Comparison of ENCODE assay signal across 23 cellular contexts in the genomic region with DNA sequence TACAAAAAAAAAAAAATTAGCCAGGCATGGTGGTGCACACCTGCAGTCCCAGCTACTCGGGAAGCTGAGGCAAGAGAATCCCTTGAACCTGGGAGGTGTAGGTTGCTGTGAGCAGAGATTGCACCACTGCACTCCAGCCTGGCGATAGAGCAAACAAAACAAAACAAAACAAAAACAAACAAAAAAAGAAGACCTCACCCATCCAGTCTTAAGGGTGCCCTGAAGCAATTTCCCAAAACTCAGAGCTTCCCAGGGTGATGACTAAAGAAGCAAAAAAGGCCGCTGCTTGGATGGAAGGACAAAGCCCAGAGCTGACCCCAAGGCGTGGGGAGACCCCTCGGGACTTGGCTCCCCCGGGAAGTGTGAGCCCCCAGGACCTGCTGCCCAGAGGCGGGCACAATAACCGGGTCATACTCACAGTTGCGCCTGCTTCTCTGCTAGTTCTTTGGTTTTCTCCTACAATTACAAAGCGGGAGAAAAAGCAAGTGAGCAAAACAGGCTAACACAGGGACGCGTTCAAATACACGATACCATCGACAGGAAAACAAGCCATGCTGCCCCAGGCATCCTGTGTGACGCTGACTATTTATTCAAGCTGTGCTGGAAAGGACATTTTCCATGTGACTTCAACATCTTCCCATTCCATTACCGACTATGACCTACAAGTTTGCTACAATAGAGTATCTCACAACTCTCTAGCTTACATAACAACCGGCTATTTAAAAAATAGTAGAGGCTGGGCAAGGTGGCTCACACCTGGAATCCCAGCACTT. TPM values are rescaled to one million over a fixed set of nuclear protein-coding genes. Genes with fewer than 3 reads are reported as not detected.
DNase-seq lines count a peak whose midpoint lies in the region; ATAC-seq and TF ChIP-seq lines count a peak whose summit lies in the region.
"Had no signal": no experiment of that assay in that cellular context is flagged by ENCODE, and none has a peak within 500 bp of the region (broad histone marks: within the 10 kb centered on the region; RNA-seq: fewer than 3 reads in every experiment).

No MANE protein-coding gene starts in this region.

- H3K9me3 Mint-ChIP-seq in effector memory CD8-positive, alpha-beta T cell = no peaks in the 10 kb centered on the region
- H3K9me3 Mint-ChIP-seq: CD8-positive, alpha-beta memory T cell; IgD-negative memory B cell had no signal

- H3K4me1 ChIP-seq in left ventricle myocardium inferior (peaks cover 7% of the 10 kb centered on the region), ascending aorta (no peaks in the 10 kb centered on the region), OCI-LY7 (ENCODE audit: insufficient read depth, low read length, poor library complexity, severe bottlenecking) (no peaks in the 10 kb centered on the region)

- peaks cover 0 to 5% of the 10 kb centered on the region in 2 donors for H3K4me1 Mint-ChIP-seq in effector memory CD8-positive, alpha-beta T cell (ENCODE audit: low read depth in 2 of 2)
- H3K4me1 Mint-ChIP-seq: CD14-positive monocyte had no signal

- H3K4me2 ChIP-seq in OCI-LY7 (ENCODE audit: low read length) = no peak overlapping the region
- H3K4me2 ChIP-seq: KMS-11 had no signal

- intact Hi-C loops in left ventricle myocardium inferior (cut with micrococcal nuclease) (no loop called here), left cardiac atrium (cut with DNase I) (loop anchor here (5.0 to 10.0 kb wide), 2 partner anchors 50 to 253 kb away; a partner anchor contains a TSS), ascending aorta (cut with DNase I) (loop anchor here (5.0 kb wide), 1 partner anchor 50 kb away; a partner anchor contains a TSS), OCI-LY7 (cut with micrococcal nuclease; ENCODE audit: unreplicated experiment) (no loop called here)

- ATAC-seq in left cardiac atrium = no peak
- no peak for ATAC-seq in effector memory CD8-positive, alpha-beta T cell (replicated peaks)

- peak overlapping the region in 1 of 2 donors; percentile 39 for H3K27ac Mint-ChIP-seq in effector memory CD8-positive, alpha-beta T cell
- H3K27ac Mint-ChIP-seq: CD14-positive monocyte, IgD-negative memory B cell had no signal

- H3K36me3 ChIP-seq in left ventricle myocardium inferior (peaks cover 24% of the 10 kb centered on the region), ascending aorta (peaks cover 0 to 5% of the 10 kb centered on the region in 2 donors), OCI-LY7 (ENCODE audit: insufficient read depth, low read length) (no peaks in the 10 kb centered on the region)
- H3K36me3 ChIP-seq: BE2C had no signal

- no TSS peak for BruUV-seq in OCI-LY7 (replicated peaks; lab: Mats Ljungman, UMichigan)

- peaks cover 0 to 15% of the 10 kb centered on the region in 2 donors for H3K27me3 Mint-ChIP-seq in effector memory CD8-positive, alpha-beta T cell

- DNase-seq in left ventricle myocardium inferior (no peak), left cardiac atrium (no peak), foreskin melanocyte (peak; percentile 57), ascending aorta (ENCODE audit: low spot score in 2 of 2) (no peak), OCI-LY7 (ENCODE audit: low spot score) (no peak)
- no peak for DNase-seq in effector memory CD8-positive, alpha-beta T cell
- DNase-seq: BE2C; CD8-positive, alpha-beta memory T cell; DMS 273 treated with DMSO at 0.1 percent for 48 hours; DMS79; HCEC 1CT; NCI-H1092; NCI-H1417 treated with DMSO at 0.1 percent for 48 hours; NCI-H1694 treated with DMSO at 0.1 percent for 48 hours; NCI-H2081; NCI-H2227 treated with DMSO at 0.1 percent for 48 hours; NCI-H526 treated with DMSO at 0.1 percent for 48 hours; SW 1271 had no signal

- CTCF ChIA-PET in OCI-LY7 (lab: Charles Lee; ENCODE audit: unreplicated experiment) = no interaction called here

- H3K27ac ChIP-seq in left ventricle myocardium inferior (replicated peaks) (peak overlapping the region; percentile 48), ascending aorta (no peak overlapping the region), OCI-LY7 (ENCODE audit: low read depth, low read length, poor library complexity, severe bottlenecking) (no peak overlapping the region)
- H3K27ac ChIP-seq: HL-60, KMS-11 had no signal

- no peak overlapping the region for H2AFZ ChIP-seq in OCI-LY7 (ENCODE audit: low read length)

- TF ChIP-seq CTCF in left ventricle myocardium inferior (IDR thresholded peaks at IDR 0.05; ENCODE audit: borderline replicate concordance) (no peak), ascending aorta (IDR thresholded peaks at IDR 0.05) (no peak), OCI-LY7 (conservative IDR thresholded peaks at IDR 0.05; ENCODE audit: low read length) (no peak)

- no peak overlapping the region for H3K4me3 ChIP-seq in left ventricle myocardium inferior
- H3K4me3 ChIP-seq in ascending aorta = no peak overlapping the region
- H3K4me3 ChIP-seq in OCI-LY7 (ENCODE audit: low read depth, low read length, poor library complexity, severe bottlenecking) = no peak overlapping the region

- H3K27me3 ChIP-seq in left ventricle myocardium inferior (ENCODE audit: low read depth) (no peaks in the 10 kb centered on the region), ascending aorta (no peaks in the 10 kb centered on the region)
- H3K27me3 ChIP-seq: BE2C had no signal

- POLR2A ChIA-PET in OCI-LY7 (lab: Charles Lee) = interaction anchor here (0.6 kb wide), 1 partner anchor 332 kb away, joined by 3 read pairs; no protein-coding TSS in a partner anchor

- no peaks in the 10 kb centered on the region for H3K9me3 ChIP-seq in left ventricle myocardium inferior (replicated peaks)
- H3K9me3 ChIP-seq in ascending aorta = no peaks in the 10 kb centered on the region
- no peaks in the 10 kb centered on the region for H3K9me3 ChIP-seq in OCI-LY7 (ENCODE audit: low read length)
- H3K9me3 ChIP-seq: BE2C had no signal

- no peaks in the 10 kb centered on the region for H3K36me3 Mint-ChIP-seq in effector memory CD8-positive, alpha-beta T cell (ENCODE audit: insufficient read depth)
- H3K36me3 Mint-ChIP-seq: CD14-positive monocyte; CD8-positive, alpha-beta memory T cell; IgD-negative memory B cell had no signal

- no peaks in the 10 kb centered on the region for H3K79me2 ChIP-seq in OCI-LY7 (ENCODE audit: insufficient read depth, low read depth, low read length)

- no peaks in the 10 kb centered on the region for H3K9me2 ChIP-seq in OCI-LY7 (ENCODE audit: insufficient read depth, low read length)

- H3K4me3 Mint-ChIP-seq in effector memory CD8-positive, alpha-beta T cell = no peak overlapping the region
- H3K4me3 Mint-ChIP-seq: CD14-positive monocyte; CD8-positive, alpha-beta memory T cell; IgD-negative memory B cell had no signal

- no peaks in the 10 kb centered on the region for H4K20me1 ChIP-seq in OCI-LY7 (ENCODE audit: insufficient read depth, low read length)

TF ChIP-seq in PFSK-1, 5 proteins besides CTCF, POLR2A, EP300 and RAD21:
- TF ChIP-seq FOXP2 (optimal IDR thresholded peaks at IDR 0.05; ENCODE audit: borderline replicate concordance, extremely low read depth, extremely low read length, insufficient read depth) = peak; percentile 24
- no peak for TF ChIP-seq SIN3A (IDR thresholded peaks at IDR 0.05; ENCODE audit: borderline replicate concordance, insufficient read depth, low read length)

RNA-seq across cellular contexts. Expression of a gene that starts 29.9 kb away (rescaled TPM):
- total RNA-seq in left ventricle myocardium inferior (0.05 TPM), left cardiac atrium (under 1 TPM; 0.06 to 0.26 TPM), ascending aorta (not detected), OCI-LY7 (2022) (0.07 TPM in 1 of 2 replicates, not detected in the other)
- polyA plus RNA-seq in PFSK-1 (2012; ENCODE audit: insufficient read length, low read depth) = not detected
- total RNA-seq in OCI-LY7 (2014; rRNA removed; shearing (Covaris generic)) = not detected in 2 replicates
- total RNA-seq: CD8-positive, alpha-beta memory T cell had no signal
- polyA plus RNA-seq: CD14-positive monocyte; CD8-positive, alpha-beta memory T cell; IgD-negative memory B cell had no signal

RNA-seq across cellular contexts. Expression of a gene that starts 51.6 kb away (rescaled TPM):
- total RNA-seq in left ventricle myocardium inferior (4.5 TPM), left cardiac atrium (1 to 10 TPM; 6.8 to 7.8 TPM), ascending aorta (42.4 TPM), OCI-LY7 (2022) (0.24 and 0.34 TPM in 2 replicates)
- polyA plus RNA-seq in PFSK-1 (2012; ENCODE audit: insufficient read length, low read depth) = 9.5 TPM
- not detected in 2 replicates for total RNA-seq in OCI-LY7 (2014; rRNA removed; shearing (Covaris generic))
- polyA plus RNA-seq: CD14-positive monocyte; CD8-positive, alpha-beta memory T cell; IgD-negative memory B cell had no signal

RNA-seq across cellular contexts. Expression of a gene that starts 56.5 kb away (rescaled TPM):
- total RNA-seq in left ventricle myocardium inferior (13.4 TPM), left cardiac atrium (10 to 100 TPM; 14.0 to 18.8 TPM), ascending aorta (115 TPM), OCI-LY7 (2022) (32.1 and 32.8 TPM in 2 replicates)
- 135 TPM for polyA plus RNA-seq in PFSK-1 (2012; ENCODE audit: insufficient read length, low read depth)
- 35.0 and 37.0 TPM in 2 replicates for total RNA-seq in OCI-LY7 (2014; rRNA removed; shearing (Covaris generic))

Comparison
In these comparisons a context has a peak if more than half of its experiments do, and no peak if none do; other contexts are left out.
1. intact Hi-C loops: an anchor here in left cardiac atrium (5.0 to 10.0 kb wide) and ascending aorta (5.0 kb wide); none called in left ventricle myocardium inferior and OCI-LY7.